ENCODE assay signal across 25 cellular contexts in genomic region chr1:18447509-18448220, GRCh38. TPM values are rescaled to one million over a fixed set of nuclear protein-coding genes. Genes with fewer than 3 reads are reported as not detected.
"Had no signal": no experiment of that assay in that cellular context is flagged by ENCODE, and none has a peak within 500 bp of the region (broad histone marks: within the 10 kb centered on the region; RNA-seq: fewer than 3 reads in every experiment).

No MANE protein-coding gene starts in this region.

- H3K27ac ChIP-seq: breast epithelium, Peyer's patch, RWPE1, SJCRH30 had no signal

- H3K36me3 ChIP-seq: breast epithelium, Peyer's patch, SJCRH30 had no signal

- H3K4me3 ChIP-seq: breast epithelium, Peyer's patch, SJCRH30 had no signal

- H3K27me3 ChIP-seq: Peyer's patch had no signal

- DNase-seq: activated B cell treated with CpG ODN at 0.5 μM for 24 hours; activated CD4-positive, alpha-beta T cell treated with anti-CD3 and anti-CD28 coated beads for 1 hour; activated CD4-positive, alpha-beta T cell treated with anti-CD3 and anti-CD28 coated beads, Interleukin-2, amount 10 ng/mL, durations not matched to agents 24 days and 14 days; activated CD4-positive, alpha-beta T cell treated with anti-CD3 and anti-CD28 coated beads, Interleukin-2, amount 50 U/mL, for 48 hours; activated CD8-positive, alpha-beta memory T cell treated with anti-CD3 and anti-CD28 coated beads, Interleukin-2, amount 10 ng/mL, durations not matched to agents 7 days and 5 days; activated effector memory CD4-positive, alpha-beta T cell treated with Interleukin-2 at 50 U/mL for 16 hours; activated naive CD4-positive, alpha-beta T cell; activated T-cell treated with anti-CD3 and anti-CD28 coated beads, Interleukin-2, amount 50 U/mL, for 24 hours; aorta; central memory CD4-positive, alpha-beta T cell; MM.1S; NCI-H1105 treated with DMSO at 0.1 percent for 48 hours; NCI-H1436 treated with DMSO at 0.1 percent for 48 hours; NCI-H187; NCI-H2081; NCI-H510A treated with DMSO at 0.1 percent for 48 hours; NCI-H69; Peyer's patch; Right ventricle myocardium superior; SJCRH30; SK-N-SH; SW 1271 had no signal

- H3K9ac ChIP-seq: SK-N-SH had no signal

- H3K4me2 ChIP-seq: SK-N-SH had no signal

- H3K4me1 ChIP-seq: breast epithelium, Peyer's patch, SJCRH30 had no signal

- H3K9me3 ChIP-seq: Peyer's patch, SJCRH30, SK-N-SH had no signal

- ATAC-seq: activated CD8-positive, alpha-beta memory T cell treated with anti-CD3 and anti-CD28 coated beads, Interleukin-2, amount 10 ng/mL, durations not matched to agents 7 days and 5 days had no signal

RNA-seq across cellular contexts. Expression of gene KLHDC7A, which starts 33.1 kb away (rescaled TPM):
- total RNA-seq: activated B cell treated with CpG ODN at 0.5 μM for 24 hours; activated CD4-positive, alpha-beta T cell treated with anti-CD3 and anti-CD28 coated beads, Interleukin-2, amount 10 ng/mL, durations not matched to agents 24 days and 14 days; activated CD8-positive, alpha-beta memory T cell treated with anti-CD3 and anti-CD28 coated beads, Interleukin-2, amount 10 ng/mL, durations not matched to agents 7 days and 5 days; activated T-helper 1 cell treated with anti-CD3 and anti-CD28 coated beads, Interleukin-12 subunit alpha, Interleukin-12 subunit beta, Interleukin-2, Interleukin-4 antibody, amounts not matched to agents 30 ng/mL and 10 ng/mL and 1 ng/mL, durations not matched to agents 14 hours and 24 hours and 36 hours; aorta; Right ventricle myocardium superior; SJCRH30 had no signal
- polyA plus RNA-seq: aorta, SK-N-SH had no signal
